In the genomic region with DNA sequence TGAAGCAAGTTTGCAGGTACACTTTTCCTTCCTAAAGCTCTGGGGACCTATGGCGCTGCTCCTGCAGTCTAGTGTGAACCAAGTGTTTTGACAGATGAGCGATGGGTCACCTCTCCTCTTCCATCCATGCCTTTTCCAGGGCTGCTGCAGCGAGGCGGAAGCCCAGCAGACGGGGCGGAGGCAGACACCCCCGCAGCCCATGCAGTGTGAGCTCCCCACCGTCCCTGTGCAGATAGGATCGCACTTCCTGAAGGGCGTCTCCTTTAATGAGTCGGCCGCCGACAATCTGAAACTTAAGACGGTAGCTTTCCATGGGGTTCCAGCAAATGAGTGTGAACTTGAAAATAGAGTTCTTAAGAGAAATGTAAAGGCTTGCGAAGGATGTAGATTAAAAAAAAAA, we compare ENCODE assay signal across 1 cellular context.
TF ChIP-seq lines count a peak whose summit lies in the region.

No MANE protein-coding gene starts in this region.

TF ChIP-seq in endothelial cell of umbilical vein, 7 proteins besides CTCF, POLR2A, EP300 and RAD21:
- TF ChIP-seq FOS (IDR thresholded peaks at IDR 0.05; ENCODE audit: borderline replicate concordance, insufficient read depth, low read length) (no peak), GATA2 (IDR thresholded peaks at IDR 0.05; ENCODE audit: insufficient read depth, insufficient read length, low read depth, low read length) (peak; percentile 93)
